Comparison of ENCODE assay signal across 23 cellular contexts in genomic region chr2:7653617-7654016, GRCh38.
DNase-seq lines count a peak whose midpoint lies in the region; ATAC-seq and TF ChIP-seq lines count a peak whose summit lies in the region.
"Had no signal": no experiment of that assay in that cellular context is flagged by ENCODE, and none has a peak within 500 bp of the region (broad histone marks: within the 10 kb centered on the region; RNA-seq: fewer than 3 reads in every experiment).

No MANE protein-coding gene starts in this region.

- no peaks in the 10 kb centered on the region for H3K27me3 Mint-ChIP-seq in activated T-cell treated with anti-CD3 and anti-CD28 coated beads, Interleukin-2, amount 50 U/mL, for 4 hours (ENCODE audit: low read depth)
- H3K27me3 Mint-ChIP-seq: CD4-positive, alpha-beta memory T cell; CD8-positive, alpha-beta memory T cell had no signal

- TF ChIP-seq CTCF in esophagus muscularis mucosa (IDR thresholded peaks at IDR 0.05) (no peak), ascending aorta (IDR thresholded peaks at IDR 0.05) (no peak)

- no peaks in the 10 kb centered on the region for H3K36me3 ChIP-seq in esophagus muscularis mucosa
- no peaks in the 10 kb centered on the region for H3K36me3 ChIP-seq in ascending aorta
- H3K36me3 ChIP-seq: BE2C, BLaER1 had no signal

- peaks cover 3% of the 10 kb centered on the region for H3K36me3 Mint-ChIP-seq in activated T-cell treated with anti-CD3 and anti-CD28 coated beads, Interleukin-2, amount 50 U/mL, for 4 hours (ENCODE audit: insufficient read depth)
- H3K36me3 Mint-ChIP-seq: CD14-positive monocyte; CD4-positive, CD25-positive, alpha-beta regulatory T cell had no signal

- H3K9me3 ChIP-seq in esophagus muscularis mucosa: peaks cover 0 to 12% (median 6%) of the 10 kb centered on the region in 4 donors
- H3K9me3 ChIP-seq in ascending aorta: peaks cover 0 to 10% of the 10 kb centered on the region in 2 donors
- H3K9me3 ChIP-seq: BE2C had no signal

- H3K27me3 ChIP-seq in esophagus muscularis mucosa: no peaks in the 10 kb centered on the region
- H3K27me3 ChIP-seq in ascending aorta: no peaks in the 10 kb centered on the region
- H3K27me3 ChIP-seq: BE2C, BLaER1 had no signal

- intact Hi-C loops in esophagus muscularis mucosa (cut with DNase I) (no loop called here), ascending aorta (cut with DNase I) (no loop called here)

- no peak for TF ChIP-seq EP300 in esophagus muscularis mucosa (IDR thresholded peaks at IDR 0.05)

- H3K4me3 ChIP-seq in esophagus muscularis mucosa (no peak overlapping the region), ascending aorta (no peak overlapping the region)
- H3K4me3 ChIP-seq: BLaER1, GM12878 had no signal

- WGBS in esophagus muscularis mucosa: 90% methylated on average over 2 of the region's 2 CpGs

- DNase-seq in RPMI7951 (ENCODE audit: low read depth): peak; percentile 6
- DNase-seq in esophagus muscularis mucosa (ENCODE audit: extremely low spot score): peak; percentile 64
- no peak for DNase-seq in ascending aorta (ENCODE audit: low spot score in 2 of 2)
- no peak for DNase-seq in activated T-cell treated with anti-CD3 and anti-CD28 coated beads, Interleukin-2, amount 50 U/mL, for 4 hours
- DNase-seq: 8988T; ACHN; BE2C; C1 segment of cervical spinal cord; CD4-positive, alpha-beta memory T cell; CD4-positive, CD25-positive, alpha-beta regulatory T cell; CD8-positive, alpha-beta memory T cell; COR-L47; DMS 273 treated with DMSO at 0.1 percent for 48 hours; DMS153; DMS53; DMS79; DND-41; EL; GDM1 had no signal

- H3K27ac ChIP-seq in esophagus muscularis mucosa (replicated peaks in 1 of 4) (no peak overlapping the region), ascending aorta (no peak overlapping the region)
- H3K27ac ChIP-seq: BLaER1 had no signal

- no peak for ATAC-seq in HG02798 (IDR thresholded peaks at IDR 0.05; ENCODE audit: poor library complexity, unreplicated experiment)
- no peak for ATAC-seq in activated T-cell treated with anti-CD3 and anti-CD28 coated beads, Interleukin-2, amount 50 U/mL, for 4 hours
- ATAC-seq: GM12878 had no signal

- peaks cover 18% of the 10 kb centered on the region for H3K9me3 Mint-ChIP-seq in activated T-cell treated with anti-CD3 and anti-CD28 coated beads, Interleukin-2, amount 50 U/mL, for 4 hours

- H3K4me3 Mint-ChIP-seq in activated T-cell treated with anti-CD3 and anti-CD28 coated beads, Interleukin-2, amount 50 U/mL, for 4 hours: no peak overlapping the region
- H3K4me3 Mint-ChIP-seq: CD14-positive monocyte; CD4-positive, alpha-beta memory T cell; CD4-positive, CD25-positive, alpha-beta regulatory T cell; CD8-positive, alpha-beta memory T cell had no signal

- H3K4me1 Mint-ChIP-seq in activated T-cell treated with anti-CD3 and anti-CD28 coated beads, Interleukin-2, amount 50 U/mL, for 4 hours (ENCODE audit: low read depth): peaks cover 26% of the 10 kb centered on the region
- H3K4me1 Mint-ChIP-seq: CD14-positive monocyte had no signal

- no peaks in the 10 kb centered on the region for H3K4me1 ChIP-seq in esophagus muscularis mucosa
- H3K4me1 ChIP-seq in ascending aorta: no peaks in the 10 kb centered on the region
- H3K4me1 ChIP-seq: BE2C had no signal

- no peak for TF ChIP-seq POLR2A in esophagus muscularis mucosa (IDR thresholded peaks at IDR 0.05; ENCODE audit: low read depth)

Comparison
In these comparisons a context has a peak if more than half of its experiments do, and no peak if none do; other contexts are left out.
1. DNase-seq: peak in RPMI7951 (single experiment) and esophagus muscularis mucosa (single experiment); none in ascending aorta (0 of 2) and activated T-cell treated with anti-CD3 and anti-CD28 coated beads, Interleukin-2, amount 50 U/mL, for 4 hours (single experiment).